1 cellular context compared by ENCODE assay signal in the genomic region with DNA sequence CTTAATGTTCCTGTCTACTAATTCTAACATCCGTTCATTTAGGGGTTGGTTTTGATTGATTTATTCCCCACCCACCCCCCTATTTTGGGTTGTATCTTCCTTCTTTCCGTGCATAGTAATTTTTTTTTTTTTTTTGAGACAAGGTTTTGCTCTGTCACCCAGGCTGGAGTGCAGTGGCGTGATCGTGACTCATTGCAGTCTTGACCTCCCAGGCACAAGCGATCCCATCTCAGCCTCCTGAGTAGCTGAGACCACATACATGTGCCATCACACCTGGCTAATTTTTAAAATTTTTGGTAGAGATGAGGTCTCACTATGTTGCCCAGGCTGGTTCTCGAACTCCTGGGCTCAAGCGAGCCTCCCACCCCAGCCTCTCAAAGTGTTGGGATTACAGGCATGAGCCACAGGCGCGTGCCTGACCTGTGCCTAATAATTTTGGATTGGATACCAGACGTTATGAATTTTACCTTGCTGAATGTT.
A peak's percentile ranks its signal among the peaks of the same experiment; 100 is the strongest.
TF ChIP-seq lines count a peak whose summit lies in the region.

No MANE protein-coding gene starts in this region.

TF ChIP-seq in K562, 482 proteins besides CTCF, POLR2A, EP300 and RAD21 (continued from another document and continues in another):
- TF ChIP-seq, protein P1, sequence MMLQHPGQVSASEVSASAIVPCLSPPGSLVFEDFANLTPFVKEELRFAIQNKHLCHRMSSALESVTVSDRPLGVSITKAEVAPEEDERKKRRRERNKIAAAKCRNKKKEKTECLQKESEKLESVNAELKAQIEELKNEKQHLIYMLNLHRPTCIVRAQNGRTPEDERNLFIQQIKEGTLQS (IDR thresholded peaks at IDR 0.05): peak; percentile 85
- TF ChIP-seq, protein P1 (CRISPR knock-in tag; conservative IDR thresholded peaks at IDR 0.05): no peak
- TF ChIP-seq, protein P2, sequence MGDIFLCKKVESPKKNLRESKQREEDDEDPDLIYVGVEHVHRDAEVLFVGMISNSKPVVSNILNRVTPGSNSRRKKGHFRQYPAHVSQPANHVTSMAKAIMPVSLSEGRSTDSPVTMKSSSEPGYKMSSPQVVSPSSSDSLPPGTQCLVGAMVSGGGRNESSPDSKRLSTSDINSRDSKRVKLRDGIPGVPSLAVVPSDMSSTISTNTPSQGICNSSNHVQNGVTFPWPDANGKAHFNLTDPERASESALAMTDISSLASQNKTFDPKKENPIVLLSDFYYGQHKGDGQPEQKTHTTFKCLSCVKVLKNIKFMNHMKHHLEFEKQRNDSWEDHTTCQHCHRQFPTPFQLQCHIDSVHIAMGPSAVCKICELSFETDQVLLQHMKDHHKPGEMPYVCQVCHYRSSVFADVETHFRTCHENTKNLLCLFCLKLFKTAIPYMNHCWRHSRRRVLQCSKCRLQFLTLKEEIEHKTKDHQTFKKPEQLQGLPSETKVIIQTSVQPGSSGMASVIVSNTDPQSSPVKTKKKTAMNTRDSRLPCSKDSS (IDR thresholded peaks at IDR 0.05; ENCODE audit: low read depth, partially characterized antibody): no peak
- TF ChIP-seq NBN (IDR thresholded peaks at IDR 0.05; ENCODE audit: low read depth) (0 out of 2 replicates have a peak, but pooled peaks have one; percentile 24), POLR2AphosphoS2 (IDR thresholded peaks at IDR 0.05; ENCODE audit: low read length) (no peak), POLR2B (IDR thresholded peaks at IDR 0.05; ENCODE audit: low read depth, partially characterized antibody) (no peak), NUFIP1 (IDR thresholded peaks at IDR 0.05; ENCODE audit: partially characterized antibody) (no peak), BHLHE40 (IDR thresholded peaks at IDR 0.05; ENCODE audit: low read length) (peak; percentile 74), BACH1 (tag; IDR thresholded peaks at IDR 0.05) (0 out of 2 replicates have a peak, but pooled peaks have one; percentile 19), CREM (IDR thresholded peaks at IDR 0.05; ENCODE audit: low read depth) (peak; percentile 42; the same call in 1 of the 2 replicates), SMARCA4 (IDR thresholded peaks at IDR 0.05) (peak; percentile 82), ZNF384 (IDR thresholded peaks at IDR 0.05; ENCODE audit: low read depth, low read length) (peak; percentile 92), TRIM24 (IDR thresholded peaks at IDR 0.05) (0 out of 4 replicates have a peak, but pooled peaks of 1 of the 2 experiments have one; percentile 36), SPI1 (IDR thresholded peaks at IDR 0.05; ENCODE audit: borderline replicate concordance, low read depth, low read length) (no peak), DPF2 (IDR thresholded peaks at IDR 0.05) (peak; percentile 91), EGR1 (conservative IDR thresholded peaks at IDR 0.05) (0 out of 2 replicates have a peak, but pooled peaks have one; percentile 21), ARNT (IDR thresholded peaks at IDR 0.05) (peak in 1 of 2 experiments; percentile 28; a peak in 1 of 4 replicates), ZNF57 (CRISPR knock-in tag; IDR thresholded peaks at IDR 0.05) (no peak), SREBF1 (IDR thresholded peaks at IDR 0.05; ENCODE audit: borderline replicate concordance, low read depth, low read length) (peak; percentile 80; the same call in 1 of the 2 replicates), ATF7 (IDR thresholded peaks at IDR 0.05) (peak; percentile 40; the same call in 1 of the 2 replicates), FOXA1 (IDR thresholded peaks at IDR 0.05; ENCODE audit: borderline replicate concordance) (no peak)
- TF ChIP-seq, protein P3, sequence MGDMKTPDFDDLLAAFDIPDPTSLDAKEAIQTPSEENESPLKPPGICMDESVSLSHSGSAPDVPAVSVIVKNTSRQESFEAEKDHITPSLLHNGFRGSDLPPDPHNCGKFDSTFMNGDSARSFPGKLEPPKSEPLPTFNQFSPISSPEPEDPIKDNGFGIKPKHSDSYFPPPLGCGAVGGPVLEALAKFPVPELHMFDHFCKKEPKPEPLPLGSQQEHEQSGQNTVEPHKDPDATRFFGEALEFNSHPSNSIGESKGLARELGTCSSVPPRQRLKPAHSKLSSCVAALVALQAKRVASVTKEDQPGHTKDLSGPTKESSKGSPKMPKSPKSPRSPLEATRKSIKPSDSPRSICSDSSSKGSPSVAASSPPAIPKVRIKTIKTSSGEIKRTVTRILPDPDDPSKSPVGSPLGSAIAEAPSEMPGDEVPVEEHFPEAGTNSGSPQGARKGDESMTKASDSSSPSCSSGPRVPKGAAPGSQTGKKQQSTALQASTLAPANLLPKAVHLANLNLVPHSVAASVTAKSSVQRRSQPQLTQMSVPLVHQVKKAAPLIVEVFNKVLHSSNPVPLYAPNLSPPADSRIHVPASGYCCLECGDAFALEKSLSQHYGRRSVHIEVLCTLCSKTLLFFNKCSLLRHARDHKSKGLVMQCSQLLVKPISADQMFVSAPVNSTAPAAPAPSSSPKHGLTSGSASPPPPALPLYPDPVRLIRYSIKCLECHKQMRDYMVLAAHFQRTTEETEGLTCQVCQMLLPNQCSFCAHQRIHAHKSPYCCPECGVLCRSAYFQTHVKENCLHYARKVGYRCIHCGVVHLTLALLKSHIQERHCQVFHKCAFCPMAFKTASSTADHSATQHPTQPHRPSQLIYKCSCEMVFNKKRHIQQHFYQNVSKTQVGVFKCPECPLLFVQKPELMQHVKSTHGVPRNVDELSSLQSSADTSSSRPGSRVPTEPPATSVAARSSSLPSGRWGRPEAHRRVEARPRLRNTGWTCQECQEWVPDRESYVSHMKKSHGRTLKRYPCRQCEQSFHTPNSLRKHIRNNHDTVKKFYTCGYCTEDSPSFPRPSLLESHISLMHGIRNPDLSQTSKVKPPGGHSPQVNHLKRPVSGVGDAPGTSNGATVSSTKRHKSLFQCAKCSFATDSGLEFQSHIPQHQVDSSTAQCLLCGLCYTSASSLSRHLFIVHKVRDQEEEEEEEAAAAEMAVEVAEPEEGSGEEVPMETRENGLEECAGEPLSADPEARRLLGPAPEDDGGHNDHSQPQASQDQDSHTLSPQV (IDR thresholded peaks at IDR 0.05): peak; percentile 84; the same call in 1 of the 2 replicates
- TF ChIP-seq, protein P4, sequence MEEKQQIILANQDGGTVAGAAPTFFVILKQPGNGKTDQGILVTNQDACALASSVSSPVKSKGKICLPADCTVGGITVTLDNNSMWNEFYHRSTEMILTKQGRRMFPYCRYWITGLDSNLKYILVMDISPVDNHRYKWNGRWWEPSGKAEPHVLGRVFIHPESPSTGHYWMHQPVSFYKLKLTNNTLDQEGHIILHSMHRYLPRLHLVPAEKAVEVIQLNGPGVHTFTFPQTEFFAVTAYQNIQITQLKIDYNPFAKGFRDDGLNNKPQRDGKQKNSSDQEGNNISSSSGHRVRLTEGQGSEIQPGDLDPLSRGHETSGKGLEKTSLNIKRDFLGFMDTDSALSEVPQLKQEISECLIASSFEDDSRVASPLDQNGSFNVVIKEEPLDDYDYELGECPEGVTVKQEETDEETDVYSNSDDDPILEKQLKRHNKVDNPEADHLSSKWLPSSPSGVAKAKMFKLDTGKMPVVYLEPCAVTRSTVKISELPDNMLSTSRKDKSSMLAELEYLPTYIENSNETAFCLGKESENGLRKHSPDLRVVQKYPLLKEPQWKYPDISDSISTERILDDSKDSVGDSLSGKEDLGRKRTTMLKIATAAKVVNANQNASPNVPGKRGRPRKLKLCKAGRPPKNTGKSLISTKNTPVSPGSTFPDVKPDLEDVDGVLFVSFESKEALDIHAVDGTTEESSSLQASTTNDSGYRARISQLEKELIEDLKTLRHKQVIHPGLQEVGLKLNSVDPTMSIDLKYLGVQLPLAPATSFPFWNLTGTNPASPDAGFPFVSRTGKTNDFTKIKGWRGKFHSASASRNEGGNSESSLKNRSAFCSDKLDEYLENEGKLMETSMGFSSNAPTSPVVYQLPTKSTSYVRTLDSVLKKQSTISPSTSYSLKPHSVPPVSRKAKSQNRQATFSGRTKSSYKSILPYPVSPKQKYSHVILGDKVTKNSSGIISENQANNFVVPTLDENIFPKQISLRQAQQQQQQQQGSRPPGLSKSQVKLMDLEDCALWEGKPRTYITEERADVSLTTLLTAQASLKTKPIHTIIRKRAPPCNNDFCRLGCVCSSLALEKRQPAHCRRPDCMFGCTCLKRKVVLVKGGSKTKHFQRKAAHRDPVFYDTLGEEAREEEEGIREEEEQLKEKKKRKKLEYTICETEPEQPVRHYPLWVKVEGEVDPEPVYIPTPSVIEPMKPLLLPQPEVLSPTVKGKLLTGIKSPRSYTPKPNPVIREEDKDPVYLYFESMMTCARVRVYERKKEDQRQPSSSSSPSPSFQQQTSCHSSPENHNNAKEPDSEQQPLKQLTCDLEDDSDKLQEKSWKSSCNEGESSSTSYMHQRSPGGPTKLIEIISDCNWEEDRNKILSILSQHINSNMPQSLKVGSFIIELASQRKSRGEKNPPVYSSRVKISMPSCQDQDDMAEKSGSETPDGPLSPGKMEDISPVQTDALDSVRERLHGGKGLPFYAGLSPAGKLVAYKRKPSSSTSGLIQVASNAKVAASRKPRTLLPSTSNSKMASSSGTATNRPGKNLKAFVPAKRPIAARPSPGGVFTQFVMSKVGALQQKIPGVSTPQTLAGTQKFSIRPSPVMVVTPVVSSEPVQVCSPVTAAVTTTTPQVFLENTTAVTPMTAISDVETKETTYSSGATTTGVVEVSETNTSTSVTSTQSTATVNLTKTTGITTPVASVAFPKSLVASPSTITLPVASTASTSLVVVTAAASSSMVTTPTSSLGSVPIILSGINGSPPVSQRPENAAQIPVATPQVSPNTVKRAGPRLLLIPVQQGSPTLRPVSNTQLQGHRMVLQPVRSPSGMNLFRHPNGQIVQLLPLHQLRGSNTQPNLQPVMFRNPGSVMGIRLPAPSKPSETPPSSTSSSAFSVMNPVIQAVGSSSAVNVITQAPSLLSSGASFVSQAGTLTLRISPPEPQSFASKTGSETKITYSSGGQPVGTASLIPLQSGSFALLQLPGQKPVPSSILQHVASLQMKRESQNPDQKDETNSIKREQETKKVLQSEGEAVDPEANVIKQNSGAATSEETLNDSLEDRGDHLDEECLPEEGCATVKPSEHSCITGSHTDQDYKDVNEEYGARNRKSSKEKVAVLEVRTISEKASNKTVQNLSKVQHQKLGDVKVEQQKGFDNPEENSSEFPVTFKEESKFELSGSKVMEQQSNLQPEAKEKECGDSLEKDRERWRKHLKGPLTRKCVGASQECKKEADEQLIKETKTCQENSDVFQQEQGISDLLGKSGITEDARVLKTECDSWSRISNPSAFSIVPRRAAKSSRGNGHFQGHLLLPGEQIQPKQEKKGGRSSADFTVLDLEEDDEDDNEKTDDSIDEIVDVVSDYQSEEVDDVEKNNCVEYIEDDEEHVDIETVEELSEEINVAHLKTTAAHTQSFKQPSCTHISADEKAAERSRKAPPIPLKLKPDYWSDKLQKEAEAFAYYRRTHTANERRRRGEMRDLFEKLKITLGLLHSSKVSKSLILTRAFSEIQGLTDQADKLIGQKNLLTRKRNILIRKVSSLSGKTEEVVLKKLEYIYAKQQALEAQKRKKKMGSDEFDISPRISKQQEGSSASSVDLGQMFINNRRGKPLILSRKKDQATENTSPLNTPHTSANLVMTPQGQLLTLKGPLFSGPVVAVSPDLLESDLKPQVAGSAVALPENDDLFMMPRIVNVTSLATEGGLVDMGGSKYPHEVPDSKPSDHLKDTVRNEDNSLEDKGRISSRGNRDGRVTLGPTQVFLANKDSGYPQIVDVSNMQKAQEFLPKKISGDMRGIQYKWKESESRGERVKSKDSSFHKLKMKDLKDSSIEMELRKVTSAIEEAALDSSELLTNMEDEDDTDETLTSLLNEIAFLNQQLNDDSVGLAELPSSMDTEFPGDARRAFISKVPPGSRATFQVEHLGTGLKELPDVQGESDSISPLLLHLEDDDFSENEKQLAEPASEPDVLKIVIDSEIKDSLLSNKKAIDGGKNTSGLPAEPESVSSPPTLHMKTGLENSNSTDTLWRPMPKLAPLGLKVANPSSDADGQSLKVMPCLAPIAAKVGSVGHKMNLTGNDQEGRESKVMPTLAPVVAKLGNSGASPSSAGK (IDR thresholded peaks at IDR 0.05): peak; percentile 72
- TF ChIP-seq, protein P5, sequence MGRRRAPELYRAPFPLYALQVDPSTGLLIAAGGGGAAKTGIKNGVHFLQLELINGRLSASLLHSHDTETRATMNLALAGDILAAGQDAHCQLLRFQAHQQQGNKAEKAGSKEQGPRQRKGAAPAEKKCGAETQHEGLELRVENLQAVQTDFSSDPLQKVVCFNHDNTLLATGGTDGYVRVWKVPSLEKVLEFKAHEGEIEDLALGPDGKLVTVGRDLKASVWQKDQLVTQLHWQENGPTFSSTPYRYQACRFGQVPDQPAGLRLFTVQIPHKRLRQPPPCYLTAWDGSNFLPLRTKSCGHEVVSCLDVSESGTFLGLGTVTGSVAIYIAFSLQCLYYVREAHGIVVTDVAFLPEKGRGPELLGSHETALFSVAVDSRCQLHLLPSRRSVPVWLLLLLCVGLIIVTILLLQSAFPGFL (CRISPR knock-in tag; IDR thresholded peaks at IDR 0.05): no peak
- TF ChIP-seq, protein P6, sequence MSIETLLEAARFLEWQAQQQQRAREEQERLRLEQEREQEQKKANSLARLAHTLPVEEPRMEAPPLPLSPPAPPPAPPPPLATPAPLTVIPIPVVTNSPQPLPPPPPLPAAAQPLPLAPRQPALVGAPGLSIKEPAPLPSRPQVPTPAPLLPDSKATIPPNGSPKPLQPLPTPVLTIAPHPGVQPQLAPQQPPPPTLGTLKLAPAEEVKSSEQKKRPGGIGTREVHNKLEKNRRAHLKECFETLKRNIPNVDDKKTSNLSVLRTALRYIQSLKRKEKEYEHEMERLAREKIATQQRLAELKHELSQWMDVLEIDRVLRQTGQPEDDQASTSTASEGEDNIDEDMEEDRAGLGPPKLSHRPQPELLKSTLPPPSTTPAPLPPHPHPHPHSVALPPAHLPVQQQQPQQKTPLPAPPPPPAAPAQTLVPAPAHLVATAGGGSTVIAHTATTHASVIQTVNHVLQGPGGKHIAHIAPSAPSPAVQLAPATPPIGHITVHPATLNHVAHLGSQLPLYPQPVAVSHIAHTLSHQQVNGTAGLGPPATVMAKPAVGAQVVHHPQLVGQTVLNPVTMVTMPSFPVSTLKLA (conservative IDR thresholded peaks at IDR 0.05): 0 out of 4 replicates have a peak, but pooled peaks of 1 of the 2 experiments have one; percentile 20
- TF ChIP-seq, protein P7, sequence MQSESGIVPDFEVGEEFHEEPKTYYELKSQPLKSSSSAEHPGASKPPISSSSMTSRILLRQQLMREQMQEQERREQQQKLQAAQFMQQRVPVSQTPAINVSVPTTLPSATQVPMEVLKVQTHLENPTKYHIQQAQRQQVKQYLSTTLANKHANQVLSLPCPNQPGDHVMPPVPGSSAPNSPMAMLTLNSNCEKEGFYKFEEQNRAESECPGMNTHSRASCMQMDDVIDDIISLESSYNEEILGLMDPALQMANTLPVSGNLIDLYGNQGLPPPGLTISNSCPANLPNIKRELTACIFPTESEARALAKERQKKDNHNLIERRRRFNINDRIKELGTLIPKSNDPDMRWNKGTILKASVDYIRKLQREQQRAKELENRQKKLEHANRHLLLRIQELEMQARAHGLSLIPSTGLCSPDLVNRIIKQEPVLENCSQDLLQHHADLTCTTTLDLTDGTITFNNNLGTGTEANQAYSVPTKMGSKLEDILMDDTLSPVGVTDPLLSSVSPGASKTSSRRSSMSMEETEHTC (IDR thresholded peaks at IDR 0.05): peak; percentile 55; the same call in 1 of the 2 replicates
- TF ChIP-seq, protein P8, sequence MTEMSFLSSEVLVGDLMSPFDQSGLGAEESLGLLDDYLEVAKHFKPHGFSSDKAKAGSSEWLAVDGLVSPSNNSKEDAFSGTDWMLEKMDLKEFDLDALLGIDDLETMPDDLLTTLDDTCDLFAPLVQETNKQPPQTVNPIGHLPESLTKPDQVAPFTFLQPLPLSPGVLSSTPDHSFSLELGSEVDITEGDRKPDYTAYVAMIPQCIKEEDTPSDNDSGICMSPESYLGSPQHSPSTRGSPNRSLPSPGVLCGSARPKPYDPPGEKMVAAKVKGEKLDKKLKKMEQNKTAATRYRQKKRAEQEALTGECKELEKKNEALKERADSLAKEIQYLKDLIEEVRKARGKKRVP (CRISPR knock-in tag; IDR thresholded peaks at IDR 0.05): no peak
